ENCODE assay signal across 8 cellular contexts in genomic region chr3:150787741-150788370, GRCh38. TPM values are rescaled to one million over a fixed set of nuclear protein-coding genes. Genes with fewer than 3 reads are reported as not detected.
DNase-seq lines count a peak whose midpoint lies in the region; ATAC-seq and TF ChIP-seq lines count a peak whose summit lies in the region.

No MANE protein-coding gene starts in this region.

- TF ChIP-seq CTCF in GM10248 (IDR thresholded peaks at IDR 0.05; ENCODE audit: control extremely low read depth, extremely low read depth, low read depth, missing control alignments) (peak; percentile 97), left ventricle myocardium inferior (IDR thresholded peaks at IDR 0.05; ENCODE audit: borderline replicate concordance) (peak; percentile 94)

- intact Hi-C loops in left ventricle myocardium inferior (cut with micrococcal nuclease) (no loop called here), sciatic nerve (cut with DNase I) (loop anchor here (10.0 kb wide), 1 partner anchor 357 kb away; no protein-coding TSS in a partner anchor)

- CTCF ChIA-PET in GM10248 (lab: Yijun Ruan, JAX): interaction anchor here (0.6 to 9.5 kb wide), 28 partner anchors 8 to 355 kb away, joined by 3 to 89 read pairs (median 4); partner anchors contain the start of gene SIAH2
- CTCF ChIA-PET in HEK293T (lab: Yijun Ruan, JAX): interaction anchor here (0.6 to 2.0 kb wide), 17 partner anchors 9 to 539 kb away, joined by 3 to 10 read pairs (median 4); no protein-coding TSS in a partner anchor

- no peaks in the 10 kb centered on the region for H3K4me1 ChIP-seq in adipocyte (ENCODE audit: control insufficient read depth, insufficient read depth, low read length)
- H3K4me1 ChIP-seq in left ventricle myocardium inferior: no peaks in the 10 kb centered on the region

- H3K36me3 ChIP-seq in adipocyte (ENCODE audit: control insufficient read depth, insufficient read depth, low read length, severe bottlenecking) (no peaks in the 10 kb centered on the region), left ventricle myocardium inferior (no peaks in the 10 kb centered on the region)

- H3K9me3 ChIP-seq in adipocyte (ENCODE audit: control insufficient read depth, low read length) (peaks cover 13% of the 10 kb centered on the region), left ventricle myocardium inferior (replicated peaks) (no peaks in the 10 kb centered on the region)

- H3K27me3 ChIP-seq in adipocyte (replicated peaks; ENCODE audit: control insufficient read depth, insufficient read depth, low read length) (peaks cover 3% of the 10 kb centered on the region), left ventricle myocardium inferior (ENCODE audit: low read depth) (no peaks in the 10 kb centered on the region)

- H3K9ac ChIP-seq in adipocyte (ENCODE audit: low read length): no peak overlapping the region

- H3K27ac ChIP-seq in left ventricle myocardium inferior (replicated peaks): no peak overlapping the region

- DNase-seq in GM10248 (ENCODE audit: extremely low spot score) (peak; percentile 60), HEK293T (ENCODE audit: extremely low spot score) (peak; percentile 75), NCI-H1092 treated with DMSO at 0.1 percent for 48 hours (lab: John Stamatoyannopoulos, UW) (peak; percentile 57), T-helper 2 cell (peak; percentile 38 to 84 (median 67)), adipocyte (ENCODE audit: low read depth) (peak; percentile 92), left ventricle myocardium inferior (peak; percentile 81), sciatic nerve (ENCODE audit: low spot score) (peak; percentile 94)

- ATAC-seq in sciatic nerve (peak; percentile 94), HG03521 (IDR thresholded peaks at IDR 0.05; ENCODE audit: unreplicated experiment) (no peak)

- H3K4me3 ChIP-seq in adipocyte (ENCODE audit: low read length) (no peak overlapping the region), left ventricle myocardium inferior (no peak overlapping the region)

- POLR2A ChIA-PET in GM10248 (lab: Yijun Ruan, JAX) (interaction anchor here (1.3 kb wide), 1 partner anchor 25 kb away, joined by 8 read pairs; the partner anchor contains the start of gene SIAH2), HEK293T (lab: Yijun Ruan, JAX) (interaction anchor here (0.9 kb wide), 1 partner anchor 24 kb away, joined by 3 read pairs; no protein-coding TSS in a partner anchor)

TF ChIP-seq in HEK293T, 16 proteins besides CTCF, POLR2A, EP300 and RAD21:
- TF ChIP-seq HDGF (IDR thresholded peaks at IDR 0.05; ENCODE audit: borderline replicate concordance) (no peak), L3MBTL2 (conservative IDR thresholded peaks at IDR 0.05) (no peak)
TF ChIP-seq in HEK293T: peak in this region for 0.

RNA-seq across cellular contexts. Expression of gene SIAH2, which starts 24.9 kb away (rescaled TPM):
- total RNA-seq in left ventricle myocardium inferior (23.0 TPM), sciatic nerve (19.1 TPM)
